17 cellular contexts compared by ENCODE assay signal in genomic region chr14:99226687-99227086, GRCh38. TPM values are rescaled to one million over a fixed set of nuclear protein-coding genes. Genes with fewer than 3 reads are reported as not detected.
DNase-seq lines count a peak whose midpoint lies in the region; ATAC-seq and TF ChIP-seq lines count a peak whose summit lies in the region.
"Had no signal": no experiment of that assay in that cellular context is flagged by ENCODE, and none has a peak within 500 bp of the region (broad histone marks: within the 10 kb centered on the region; RNA-seq: fewer than 3 reads in every experiment).

No MANE protein-coding gene starts in this region.

- CTCF ChIA-PET in activated naive CD4-positive, alpha-beta T cell treated with anti-CD3 and anti-CD28 coated beads for 36 hours (lab: Charles Lee) = interaction anchor here (0.8 to 2.2 kb wide), 10 partner anchors 8 to 298 kb away, joined by 3 to 10 read pairs (median 6); no protein-coding TSS in a partner anchor
- CTCF ChIA-PET in activated CD4-positive, alpha-beta memory T cell treated with anti-CD3 and anti-CD28 coated beads for 36 hours (lab: Charles Lee) = interaction anchor here (0.8 to 4.5 kb wide), 8 partner anchors 8 to 46 kb away, joined by 3 to 18 read pairs (median 5); no protein-coding TSS in a partner anchor

- H3K27ac Mint-ChIP-seq in activated naive CD4-positive, alpha-beta T cell treated with anti-CD3 and anti-CD28 coated beads for 36 hours = peak overlapping the region; percentile 97
- peak overlapping the region; percentile 96 for H3K27ac Mint-ChIP-seq in activated CD4-positive, alpha-beta memory T cell treated with anti-CD3 and anti-CD28 coated beads for 36 hours
- peak overlapping the region; percentile 99 for H3K27ac Mint-ChIP-seq in effector memory CD8-positive, alpha-beta T cell
- peak overlapping the region; percentile 14 for H3K27ac Mint-ChIP-seq in type B pancreatic cell

- intact Hi-C loops in activated naive CD4-positive, alpha-beta T cell treated with anti-CD3 and anti-CD28 coated beads for 36 hours (cut with micrococcal nuclease) = loop anchor here (1.0 kb wide), 1 partner anchor 9 kb away; no protein-coding TSS in a partner anchor
- intact Hi-C loops in activated CD4-positive, alpha-beta memory T cell treated with anti-CD3 and anti-CD28 coated beads for 36 hours (cut with micrococcal nuclease) = no loop called here

- H3K4me1 Mint-ChIP-seq in activated naive CD4-positive, alpha-beta T cell treated with anti-CD3 and anti-CD28 coated beads for 36 hours (ENCODE audit: low read depth) = peaks cover 98% of the 10 kb centered on the region
- peaks cover 96% of the 10 kb centered on the region for H3K4me1 Mint-ChIP-seq in activated CD4-positive, alpha-beta memory T cell treated with anti-CD3 and anti-CD28 coated beads for 36 hours (ENCODE audit: low read depth)
- H3K4me1 Mint-ChIP-seq in effector memory CD8-positive, alpha-beta T cell (ENCODE audit: low read depth in 2 of 2) = peaks cover 86 to 91% of the 10 kb centered on the region in 2 donors
- peaks cover 43% of the 10 kb centered on the region for H3K4me1 Mint-ChIP-seq in type B pancreatic cell (ENCODE audit: unreplicated experiment)

- no peak for TF ChIP-seq CTCF in type B pancreatic cell (conservative IDR thresholded peaks at IDR 0.05)

- peaks cover 73% of the 10 kb centered on the region for H3K36me3 Mint-ChIP-seq in activated naive CD4-positive, alpha-beta T cell treated with anti-CD3 and anti-CD28 coated beads for 36 hours (ENCODE audit: low read depth)
- peaks cover 56% of the 10 kb centered on the region for H3K36me3 Mint-ChIP-seq in activated CD4-positive, alpha-beta memory T cell treated with anti-CD3 and anti-CD28 coated beads for 36 hours
- H3K36me3 Mint-ChIP-seq in effector memory CD8-positive, alpha-beta T cell (ENCODE audit: insufficient read depth) = peaks cover 94% of the 10 kb centered on the region
- peaks cover 14% of the 10 kb centered on the region for H3K36me3 Mint-ChIP-seq in type B pancreatic cell

- POLR2A ChIA-PET in activated CD4-positive, alpha-beta memory T cell treated with anti-CD3 and anti-CD28 coated beads for 36 hours (lab: Charles Lee) = interaction anchor here (1.2 to 2.3 kb wide), 4 partner anchors 8 to 47 kb away, joined by 3 to 8 read pairs (median 4); no protein-coding TSS in a partner anchor

- peak overlapping the region; percentile 67 for H3K4me3 Mint-ChIP-seq in activated naive CD4-positive, alpha-beta T cell treated with anti-CD3 and anti-CD28 coated beads for 36 hours
- H3K4me3 Mint-ChIP-seq in activated CD4-positive, alpha-beta memory T cell treated with anti-CD3 and anti-CD28 coated beads for 36 hours = peak overlapping the region; percentile 4
- H3K4me3 Mint-ChIP-seq in effector memory CD8-positive, alpha-beta T cell = peak overlapping the region; percentile 81 to 99
- H3K4me3 Mint-ChIP-seq in type B pancreatic cell = peak overlapping the region; percentile 40
- H3K4me3 Mint-ChIP-seq: endodermal cell had no signal

- H3K9me3 Mint-ChIP-seq in activated naive CD4-positive, alpha-beta T cell treated with anti-CD3 and anti-CD28 coated beads for 36 hours = peaks cover 4% of the 10 kb centered on the region
- H3K9me3 Mint-ChIP-seq in activated CD4-positive, alpha-beta memory T cell treated with anti-CD3 and anti-CD28 coated beads for 36 hours = peaks cover 3% of the 10 kb centered on the region
- no peaks in the 10 kb centered on the region for H3K9me3 Mint-ChIP-seq in effector memory CD8-positive, alpha-beta T cell
- no peaks in the 10 kb centered on the region for H3K9me3 Mint-ChIP-seq in type B pancreatic cell
- H3K9me3 Mint-ChIP-seq: endodermal cell had no signal

- no peaks in the 10 kb centered on the region for H3K27me3 Mint-ChIP-seq in activated naive CD4-positive, alpha-beta T cell treated with anti-CD3 and anti-CD28 coated beads for 36 hours (ENCODE audit: low read depth)
- no peaks in the 10 kb centered on the region for H3K27me3 Mint-ChIP-seq in activated CD4-positive, alpha-beta memory T cell treated with anti-CD3 and anti-CD28 coated beads for 36 hours
- no peaks in the 10 kb centered on the region for H3K27me3 Mint-ChIP-seq in effector memory CD8-positive, alpha-beta T cell
- H3K27me3 Mint-ChIP-seq in type B pancreatic cell = no peaks in the 10 kb centered on the region

- ATAC-seq in effector memory CD8-positive, alpha-beta T cell (replicated peaks) = no peak
- ATAC-seq: body of pancreas had no signal

- DNase-seq in activated naive CD4-positive, alpha-beta T cell treated with anti-CD3 and anti-CD28 coated beads for 36 hours = no peak
- DNase-seq in activated naive CD4-positive, alpha-beta T cell treated with anti-CD3 and anti-CD28 coated beads, Interleukin-2, amount 50 U/mL, for 16 hours = no peak
- no peak for DNase-seq in activated CD4-positive, alpha-beta memory T cell treated with anti-CD3 and anti-CD28 coated beads for 36 hours
- DNase-seq in effector memory CD8-positive, alpha-beta T cell = no peak
- DNase-seq in type B pancreatic cell (ENCODE audit: extremely low spot score, unreplicated experiment) (no peak), HPDE6-E6E7 (ENCODE audit: extremely low spot score) (no peak), DMS114 treated with DMSO at 0.1 percent for 48 hours (lab: John Stamatoyannopoulos, UW; ENCODE audit: unreplicated experiment) (no peak), NCI-H1930 (lab: John Stamatoyannopoulos, UW) (no peak)
- DNase-seq: body of pancreas, DMS79 treated with DMSO at 0.1 percent for 48 hours, endodermal cell, mesendoderm, NCI-H1436 treated with DMSO at 0.1 percent for 48 hours, NCI-H2171, NCI-H69, posterior cingulate gyrus, sigmoid colon had no signal

RNA-seq across cellular contexts. Expression of gene BCL11B, which starts 45.3 kb away (rescaled TPM):
- 10 to 100 TPM; 71.7 to 71.9 TPM for total RNA-seq in activated naive CD4-positive, alpha-beta T cell treated with anti-CD3 and anti-CD28 coated beads for 36 hours
- 10 to 100 TPM; 48.9 to 49.1 TPM for total RNA-seq in activated CD4-positive, alpha-beta memory T cell treated with anti-CD3 and anti-CD28 coated beads for 36 hours
- total RNA-seq in type B pancreatic cell (ENCODE audit: low replicate concordance) = 11.4 and 32.0 TPM in 2 replicates

Comparison
In these comparisons a context has a peak if more than half of its experiments do, and no peak if none do; other contexts are left out.
1. H3K27ac Mint-ChIP-seq: peak in every context shown above with its lines; median percentile 99 in effector memory CD8-positive, alpha-beta T cell; 97 in activated naive CD4-positive, alpha-beta T cell treated with anti-CD3 and anti-CD28 coated beads for 36 hours; 96 in activated CD4-positive, alpha-beta memory T cell treated with anti-CD3 and anti-CD28 coated beads for 36 hours; 14 in type B pancreatic cell.
2. H3K4me3 Mint-ChIP-seq: peak in every context shown above with its lines; median percentile 90 in effector memory CD8-positive, alpha-beta T cell; 67 in activated naive CD4-positive, alpha-beta T cell treated with anti-CD3 and anti-CD28 coated beads for 36 hours; 40 in type B pancreatic cell; 4 in activated CD4-positive, alpha-beta memory T cell treated with anti-CD3 and anti-CD28 coated beads for 36 hours.